8 cellular contexts compared by ENCODE assay signal in the genomic region with DNA sequence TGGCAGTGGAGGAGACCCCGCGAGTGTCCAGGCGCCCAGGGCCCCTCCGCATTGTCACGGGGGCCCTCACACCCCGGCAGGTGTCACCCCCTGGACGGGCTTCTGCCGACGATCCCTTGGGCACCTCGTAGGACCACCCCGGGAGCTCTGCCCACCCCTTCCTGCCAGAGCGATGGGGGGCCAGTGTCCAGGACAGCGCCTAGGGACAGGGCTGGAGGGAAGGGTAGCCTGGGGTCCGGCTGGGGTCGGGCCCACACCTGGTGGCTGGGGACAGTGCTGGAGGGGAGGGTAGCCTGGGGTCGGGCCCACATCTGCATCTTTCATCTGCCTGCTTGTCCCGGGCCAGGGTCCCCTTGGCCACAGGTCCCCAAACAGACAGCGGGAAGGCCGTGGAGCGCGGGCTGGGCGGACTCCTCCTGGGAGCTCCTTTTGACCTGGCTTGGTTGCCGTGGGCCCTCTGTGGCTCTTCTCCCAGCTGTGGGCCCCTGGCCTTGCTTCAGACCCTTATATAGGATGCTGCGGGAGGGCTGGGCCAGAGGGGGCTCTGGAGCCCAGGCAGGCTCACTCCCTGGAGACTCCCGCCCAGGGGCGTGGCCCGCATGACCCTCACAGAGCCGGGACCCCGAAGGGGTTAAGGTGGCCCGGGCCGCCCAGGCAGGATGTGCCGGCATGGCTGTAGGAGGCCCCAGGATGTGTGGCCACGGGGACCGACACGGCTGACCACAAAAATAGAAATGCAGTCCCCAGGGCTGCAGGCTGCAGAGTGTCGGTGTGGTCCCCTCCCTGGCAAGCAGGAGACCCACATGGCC.
DNase-seq lines count a peak whose midpoint lies in the region; ATAC-seq and TF ChIP-seq lines count a peak whose summit lies in the region.

No MANE protein-coding gene starts in this region.

- H3K27me3 Mint-ChIP-seq in effector memory CD8-positive, alpha-beta T cell, result peaks cover 26 to 61% of the 10 kb centered on the region in 2 donors
- peaks cover 14 to 15% of the 10 kb centered on the region in 2 donors for H3K27me3 Mint-ChIP-seq in natural killer cell (ENCODE audit: low read depth in 2 of 2)

- ATAC-seq in effector memory CD8-positive, alpha-beta T cell (replicated peaks), result peak; percentile 12
- ATAC-seq in natural killer cell (peak in 2 of 3 donors; percentile 15 to 49), HG03097 (IDR thresholded peaks at IDR 0.05; ENCODE audit: low FRiP score, unreplicated experiment) (no peak)

- H4K20me1 ChIP-seq in BLaER1 treated with 17β-estradiol and CSF1 and Interleukin-3, amounts not matched to agents 10 nM and 100 nM, result peaks cover 0 to 72% (median 43%) of the 10 kb centered on the region in 11 experiments; a peak in 18 of 22 replicates

- H3K4me1 Mint-ChIP-seq in effector memory CD8-positive, alpha-beta T cell (ENCODE audit: low read depth in 2 of 2), result peaks cover 0 to 9% of the 10 kb centered on the region in 2 donors
- H3K4me1 Mint-ChIP-seq in natural killer cell, result peaks cover 7 to 20% of the 10 kb centered on the region in 2 donors

- no peak for DNase-seq in effector memory CD8-positive, alpha-beta T cell
- DNase-seq in natural killer cell, result no peak
- no peak for DNase-seq in amygdala (lab: John Stamatoyannopoulos, UW)
- no peak for DNase-seq in stimulated activated CD4-positive, alpha-beta T cell treated with anti-CD3 and anti-CD28 coated beads, Interleukin-12 subunit alpha, Interleukin-12 subunit beta, amount 100 ng/mL, for 4 hours
- no peak for DNase-seq in medulla oblongata (ENCODE audit: extremely low spot score)

- H3K9me3 ChIP-seq in BLaER1 treated with 17β-estradiol and CSF1 and Interleukin-3, amounts not matched to agents 10 nM and 100 nM (replicated peaks in 1 of 11), result no peaks in the 10 kb centered on the region
- no peaks in the 10 kb centered on the region for H3K9me3 ChIP-seq in HUES6 (ENCODE audit: control insufficient read depth, insufficient read depth, low read depth, low read length)

- no peak overlapping the region for H3K27ac ChIP-seq in BLaER1 treated with 17β-estradiol and CSF1 and Interleukin-3, amounts not matched to agents 10 nM and 100 nM
- no peak overlapping the region for H3K27ac ChIP-seq in HUES6 (ENCODE audit: low read depth, low read length)

- H3K4me3 Mint-ChIP-seq in effector memory CD8-positive, alpha-beta T cell, result peak overlapping the region; percentile 38 to 57
- peak overlapping the region; percentile 63 for H3K4me3 Mint-ChIP-seq in natural killer cell

- H3K9me3 Mint-ChIP-seq in effector memory CD8-positive, alpha-beta T cell, result no peaks in the 10 kb centered on the region
- H3K9me3 Mint-ChIP-seq in natural killer cell, result no peaks in the 10 kb centered on the region

- no peak overlapping the region for H3K27ac Mint-ChIP-seq in effector memory CD8-positive, alpha-beta T cell
- H3K27ac Mint-ChIP-seq in natural killer cell, result no peak overlapping the region

- H3K9ac ChIP-seq in BLaER1 treated with 17β-estradiol and CSF1 and Interleukin-3, amounts not matched to agents 10 nM and 100 nM, result peak overlapping the region in 10 of 11 experiments; percentile 36 to 69 (median 50); a peak in 13 of 22 replicates
- H3K9ac ChIP-seq in HUES6 (ENCODE audit: low read length), result peak overlapping the region; percentile 12

- TF ChIP-seq CTCF in natural killer cell (IDR thresholded peaks at IDR 0.05), result no peak

- intact Hi-C loops in natural killer cell (cut with micrococcal nuclease), result no loop called here

- peak overlapping the region; percentile 97 to 100 (median 99) for H3K4me2 ChIP-seq in BLaER1 treated with 17β-estradiol and CSF1 and Interleukin-3, amounts not matched to agents 10 nM and 100 nM

- no peaks in the 10 kb centered on the region for H3K36me3 ChIP-seq in BLaER1 treated with 17β-estradiol and CSF1 and Interleukin-3, amounts not matched to agents 10 nM and 100 nM
- H3K36me3 ChIP-seq in HUES6 (ENCODE audit: control insufficient read depth, insufficient read depth, low read length), result no peaks in the 10 kb centered on the region

- H3K27me3 ChIP-seq in BLaER1 treated with 17β-estradiol and CSF1 and Interleukin-3, amounts not matched to agents 10 nM and 100 nM, result peaks cover 83 to 97% (median 95%) of the 10 kb centered on the region in 11 experiments
- peaks cover 50% of the 10 kb centered on the region for H3K27me3 ChIP-seq in HUES6 (ENCODE audit: control insufficient read depth, insufficient read depth, low read length)

- no peaks in the 10 kb centered on the region for H3K36me3 Mint-ChIP-seq in effector memory CD8-positive, alpha-beta T cell (ENCODE audit: insufficient read depth)
- no peaks in the 10 kb centered on the region for H3K36me3 Mint-ChIP-seq in natural killer cell

- H3K4me1 ChIP-seq in BLaER1 treated with 17β-estradiol and CSF1 and Interleukin-3, amounts not matched to agents 10 nM and 100 nM, result peaks cover 29 to 45% (median 40%) of the 10 kb centered on the region in 10 experiments
- peaks cover 54% of the 10 kb centered on the region for H3K4me1 ChIP-seq in HUES6 (ENCODE audit: control insufficient read depth, insufficient read depth, low read length)

- peak overlapping the region; percentile 50 to 73 (median 60) for H3K4me3 ChIP-seq in BLaER1 treated with 17β-estradiol and CSF1 and Interleukin-3, amounts not matched to agents 10 nM and 100 nM
- peak overlapping the region; percentile 67 for H3K4me3 ChIP-seq in HUES6 (ENCODE audit: low read depth, low read length)
